In the genomic region with DNA sequence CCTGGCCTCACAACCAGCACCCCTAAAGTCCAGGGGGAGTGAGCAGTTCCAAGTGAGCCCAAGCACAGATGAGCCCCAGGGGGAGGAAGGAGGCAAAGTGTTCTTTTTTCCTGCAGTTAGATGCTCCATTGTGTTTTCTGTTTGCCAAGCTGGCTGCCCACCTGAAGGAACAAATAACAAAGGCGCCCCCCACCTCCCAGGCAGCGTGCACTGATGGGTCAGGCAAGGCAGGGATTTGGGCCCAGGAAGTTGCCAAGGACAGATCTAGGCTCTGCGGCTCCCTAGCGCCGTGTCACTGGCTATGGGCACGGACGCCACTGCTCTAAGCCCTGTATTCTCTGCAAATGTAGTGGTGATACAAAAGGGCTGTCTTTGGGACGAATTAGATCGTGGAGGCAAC, we compare ENCODE assay signal across 2 cellular contexts.
TF ChIP-seq lines count a peak whose summit lies in the region.

No MANE protein-coding gene starts in this region.

TF ChIP-seq in IMR-90, 13 proteins besides CTCF, POLR2A, EP300 and RAD21:
- TF ChIP-seq SMC3 (IDR thresholded peaks at IDR 0.05; ENCODE audit: low read depth, low read length) (no peak), BHLHE40 (IDR thresholded peaks at IDR 0.05; ENCODE audit: low read depth, low read length) (no peak), MXI1 (IDR thresholded peaks at IDR 0.05; ENCODE audit: borderline replicate concordance, low read depth, low read length) (no peak), NFE2L2 (IDR thresholded peaks at IDR 0.05; ENCODE audit: low read depth, low read length) (no peak), CEBPB (IDR thresholded peaks at IDR 0.05; ENCODE audit: low read depth, low read length) (no peak), MAFK (IDR thresholded peaks at IDR 0.05; ENCODE audit: low read depth, low read length) (no peak), MAZ (IDR thresholded peaks at IDR 0.05; ENCODE audit: borderline replicate concordance, low read depth, low read length) (no peak), CHD1 (IDR thresholded peaks at IDR 0.05; ENCODE audit: low read depth, low read length) (no peak), FOS (IDR thresholded peaks at IDR 0.05; ENCODE audit: low read depth, low read length) (no peak), RFX5 (IDR thresholded peaks at IDR 0.05; ENCODE audit: low read depth, low read length) (no peak), RCOR1 (IDR thresholded peaks at IDR 0.05; ENCODE audit: insufficient replicate concordance, low read length) (no peak)
- TF ChIP-seq, protein P1, sequence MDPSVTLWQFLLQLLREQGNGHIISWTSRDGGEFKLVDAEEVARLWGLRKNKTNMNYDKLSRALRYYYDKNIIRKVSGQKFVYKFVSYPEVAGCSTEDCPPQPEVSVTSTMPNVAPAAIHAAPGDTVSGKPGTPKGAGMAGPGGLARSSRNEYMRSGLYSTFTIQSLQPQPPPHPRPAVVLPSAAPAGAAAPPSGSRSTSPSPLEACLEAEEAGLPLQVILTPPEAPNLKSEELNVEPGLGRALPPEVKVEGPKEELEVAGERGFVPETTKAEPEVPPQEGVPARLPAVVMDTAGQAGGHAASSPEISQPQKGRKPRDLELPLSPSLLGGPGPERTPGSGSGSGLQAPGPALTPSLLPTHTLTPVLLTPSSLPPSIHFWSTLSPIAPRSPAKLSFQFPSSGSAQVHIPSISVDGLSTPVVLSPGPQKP (IDR thresholded peaks at IDR 0.05; ENCODE audit: borderline replicate concordance, low read depth, low read length), result no peak
- TF ChIP-seq, protein P2, sequence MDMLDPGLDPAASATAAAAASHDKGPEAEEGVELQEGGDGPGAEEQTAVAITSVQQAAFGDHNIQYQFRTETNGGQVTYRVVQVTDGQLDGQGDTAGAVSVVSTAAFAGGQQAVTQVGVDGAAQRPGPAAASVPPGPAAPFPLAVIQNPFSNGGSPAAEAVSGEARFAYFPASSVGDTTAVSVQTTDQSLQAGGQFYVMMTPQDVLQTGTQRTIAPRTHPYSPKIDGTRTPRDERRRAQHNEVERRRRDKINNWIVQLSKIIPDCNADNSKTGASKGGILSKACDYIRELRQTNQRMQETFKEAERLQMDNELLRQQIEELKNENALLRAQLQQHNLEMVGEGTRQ (IDR thresholded peaks at IDR 0.05; ENCODE audit: low read depth, low read length), result no peak

TF ChIP-seq in WTC11, 78 proteins besides CTCF, POLR2A, EP300 and RAD21:
- TF ChIP-seq NFE2L1 (CRISPR knock-in tag; IDR thresholded peaks at IDR 0.05), result no peak
- TF ChIP-seq, protein P3, sequence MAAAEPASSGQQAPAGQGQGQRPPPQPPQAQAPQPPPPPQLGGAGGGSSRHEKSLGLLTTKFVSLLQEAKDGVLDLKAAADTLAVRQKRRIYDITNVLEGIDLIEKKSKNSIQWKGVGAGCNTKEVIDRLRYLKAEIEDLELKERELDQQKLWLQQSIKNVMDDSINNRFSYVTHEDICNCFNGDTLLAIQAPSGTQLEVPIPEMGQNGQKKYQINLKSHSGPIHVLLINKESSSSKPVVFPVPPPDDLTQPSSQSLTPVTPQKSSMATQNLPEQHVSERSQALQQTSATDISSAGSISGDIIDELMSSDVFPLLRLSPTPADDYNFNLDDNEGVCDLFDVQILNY (CRISPR knock-in tag; IDR thresholded peaks at IDR 0.05), result no peak
- TF ChIP-seq, protein P4, sequence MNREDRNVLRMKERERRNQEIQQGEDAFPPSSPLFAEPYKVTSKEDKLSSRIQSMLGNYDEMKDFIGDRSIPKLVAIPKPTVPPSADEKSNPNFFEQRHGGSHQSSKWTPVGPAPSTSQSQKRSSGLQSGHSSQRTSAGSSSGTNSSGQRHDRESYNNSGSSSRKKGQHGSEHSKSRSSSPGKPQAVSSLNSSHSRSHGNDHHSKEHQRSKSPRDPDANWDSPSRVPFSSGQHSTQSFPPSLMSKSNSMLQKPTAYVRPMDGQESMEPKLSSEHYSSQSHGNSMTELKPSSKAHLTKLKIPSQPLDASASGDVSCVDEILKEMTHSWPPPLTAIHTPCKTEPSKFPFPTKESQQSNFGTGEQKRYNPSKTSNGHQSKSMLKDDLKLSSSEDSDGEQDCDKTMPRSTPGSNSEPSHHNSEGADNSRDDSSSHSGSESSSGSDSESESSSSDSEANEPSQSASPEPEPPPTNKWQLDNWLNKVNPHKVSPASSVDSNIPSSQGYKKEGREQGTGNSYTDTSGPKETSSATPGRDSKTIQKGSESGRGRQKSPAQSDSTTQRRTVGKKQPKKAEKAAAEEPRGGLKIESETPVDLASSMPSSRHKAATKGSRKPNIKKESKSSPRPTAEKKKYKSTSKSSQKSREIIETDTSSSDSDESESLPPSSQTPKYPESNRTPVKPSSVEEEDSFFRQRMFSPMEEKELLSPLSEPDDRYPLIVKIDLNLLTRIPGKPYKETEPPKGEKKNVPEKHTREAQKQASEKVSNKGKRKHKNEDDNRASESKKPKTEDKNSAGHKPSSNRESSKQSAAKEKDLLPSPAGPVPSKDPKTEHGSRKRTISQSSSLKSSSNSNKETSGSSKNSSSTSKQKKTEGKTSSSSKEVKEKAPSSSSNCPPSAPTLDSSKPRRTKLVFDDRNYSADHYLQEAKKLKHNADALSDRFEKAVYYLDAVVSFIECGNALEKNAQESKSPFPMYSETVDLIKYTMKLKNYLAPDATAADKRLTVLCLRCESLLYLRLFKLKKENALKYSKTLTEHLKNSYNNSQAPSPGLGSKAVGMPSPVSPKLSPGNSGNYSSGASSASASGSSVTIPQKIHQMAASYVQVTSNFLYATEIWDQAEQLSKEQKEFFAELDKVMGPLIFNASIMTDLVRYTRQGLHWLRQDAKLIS (CRISPR knock-in tag; IDR thresholded peaks at IDR 0.05; ENCODE audit: borderline replicate concordance), result no peak
- TF ChIP-seq FOXK1 (CRISPR knock-in tag; IDR thresholded peaks at IDR 0.05), result no peak
- no peak for TF ChIP-seq RELA (CRISPR knock-in tag; IDR thresholded peaks at IDR 0.05; ENCODE audit: borderline replicate concordance)
- TF ChIP-seq, protein P5, sequence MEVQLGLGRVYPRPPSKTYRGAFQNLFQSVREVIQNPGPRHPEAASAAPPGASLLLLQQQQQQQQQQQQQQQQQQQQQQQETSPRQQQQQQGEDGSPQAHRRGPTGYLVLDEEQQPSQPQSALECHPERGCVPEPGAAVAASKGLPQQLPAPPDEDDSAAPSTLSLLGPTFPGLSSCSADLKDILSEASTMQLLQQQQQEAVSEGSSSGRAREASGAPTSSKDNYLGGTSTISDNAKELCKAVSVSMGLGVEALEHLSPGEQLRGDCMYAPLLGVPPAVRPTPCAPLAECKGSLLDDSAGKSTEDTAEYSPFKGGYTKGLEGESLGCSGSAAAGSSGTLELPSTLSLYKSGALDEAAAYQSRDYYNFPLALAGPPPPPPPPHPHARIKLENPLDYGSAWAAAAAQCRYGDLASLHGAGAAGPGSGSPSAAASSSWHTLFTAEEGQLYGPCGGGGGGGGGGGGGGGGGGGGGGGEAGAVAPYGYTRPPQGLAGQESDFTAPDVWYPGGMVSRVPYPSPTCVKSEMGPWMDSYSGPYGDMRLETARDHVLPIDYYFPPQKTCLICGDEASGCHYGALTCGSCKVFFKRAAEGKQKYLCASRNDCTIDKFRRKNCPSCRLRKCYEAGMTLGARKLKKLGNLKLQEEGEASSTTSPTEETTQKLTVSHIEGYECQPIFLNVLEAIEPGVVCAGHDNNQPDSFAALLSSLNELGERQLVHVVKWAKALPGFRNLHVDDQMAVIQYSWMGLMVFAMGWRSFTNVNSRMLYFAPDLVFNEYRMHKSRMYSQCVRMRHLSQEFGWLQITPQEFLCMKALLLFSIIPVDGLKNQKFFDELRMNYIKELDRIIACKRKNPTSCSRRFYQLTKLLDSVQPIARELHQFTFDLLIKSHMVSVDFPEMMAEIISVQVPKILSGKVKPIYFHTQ (CRISPR knock-in tag; IDR thresholded peaks at IDR 0.05), result no peak
- no peak for TF ChIP-seq ATF1 (CRISPR knock-in tag; IDR thresholded peaks at IDR 0.05)
- no peak for TF ChIP-seq OVOL2 (CRISPR knock-in tag; IDR thresholded peaks at IDR 0.05; ENCODE audit: borderline replicate concordance)
- TF ChIP-seq TEAD1 (CRISPR knock-in tag; IDR thresholded peaks at IDR 0.05), result no peak
